In genomic region chr6:148971027-148971927, GRCh38 we compare ENCODE assay signal across 17 cellular contexts.
A peak's percentile ranks its signal among the peaks of the same experiment; 100 is the strongest.
DNase-seq lines count a peak whose midpoint lies in the region; ATAC-seq and TF ChIP-seq lines count a peak whose summit lies in the region.
"Had no signal": no experiment of that assay in that cellular context is flagged by ENCODE, and none has a peak within 500 bp of the region (broad histone marks: within the 10 kb centered on the region; RNA-seq: fewer than 3 reads in every experiment).

No MANE protein-coding gene starts in this region.

- H3K27me3 ChIP-seq in BLaER1: no peaks in the 10 kb centered on the region

- peaks cover 65% of the 10 kb centered on the region for H3K4me1 Mint-ChIP-seq in nephron
- H3K4me1 Mint-ChIP-seq in activated CD8-positive, alpha-beta T cell treated with anti-CD3 and anti-CD28 coated beads for 36 hours (ENCODE audit: low read depth): no peaks in the 10 kb centered on the region
- H3K4me1 Mint-ChIP-seq: activated naive CD8-positive, alpha-beta T cell treated with anti-CD3 and anti-CD28 coated beads, Interleukin-2, amount 10 ng/mL, durations not matched to agents 7 days and 5 days had no signal

- no peaks in the 10 kb centered on the region for H3K36me3 Mint-ChIP-seq in nephron (ENCODE audit: low read depth)
- H3K36me3 Mint-ChIP-seq in activated CD8-positive, alpha-beta T cell treated with anti-CD3 and anti-CD28 coated beads for 36 hours (ENCODE audit: low read depth): no peaks in the 10 kb centered on the region
- H3K36me3 Mint-ChIP-seq: activated naive CD8-positive, alpha-beta T cell treated with anti-CD3 and anti-CD28 coated beads, Interleukin-2, amount 10 ng/mL, durations not matched to agents 7 days and 5 days had no signal

- peaks cover 16% of the 10 kb centered on the region for H3K27me3 Mint-ChIP-seq in nephron (ENCODE audit: low read depth)
- H3K27me3 Mint-ChIP-seq in activated CD8-positive, alpha-beta T cell treated with anti-CD3 and anti-CD28 coated beads for 36 hours: peaks cover 10% of the 10 kb centered on the region
- H3K27me3 Mint-ChIP-seq: activated B cell treated with CpG ODN at 0.5 μM for 24 hours, T-helper 17 cell had no signal

- H3K36me3 ChIP-seq in BLaER1 (no peaks in the 10 kb centered on the region), HEK293 (ENCODE audit: control insufficient read depth in 2 of 2, insufficient read depth in 1 of 2, low read length in 2 of 2) (no peaks in the 10 kb centered on the region)
- H3K36me3 ChIP-seq: right lobe of liver had no signal

- peak overlapping the region in 2 of 3 experiments; percentile 3 to 7 for H3K27ac Mint-ChIP-seq in nephron
- no peak overlapping the region for H3K27ac Mint-ChIP-seq in activated CD8-positive, alpha-beta T cell treated with anti-CD3 and anti-CD28 coated beads for 36 hours
- H3K27ac Mint-ChIP-seq: activated naive CD8-positive, alpha-beta T cell treated with anti-CD3 and anti-CD28 coated beads, Interleukin-2, amount 10 ng/mL, durations not matched to agents 7 days and 5 days; T-helper 17 cell had no signal

- peaks cover 11% of the 10 kb centered on the region; the same call in 1 of the 2 replicates for H4K20me1 ChIP-seq in BLaER1

- POLR2A ChIA-PET in HEK293 (lab: Yijun Ruan, JAX): no interaction called here
- POLR2A ChIA-PET in activated CD8-positive, alpha-beta T cell treated with anti-CD3 and anti-CD28 coated beads for 36 hours (lab: Charles Lee): no interaction called here

- no peak overlapping the region for H3K4me3 Mint-ChIP-seq in nephron
- H3K4me3 Mint-ChIP-seq in activated CD8-positive, alpha-beta T cell treated with anti-CD3 and anti-CD28 coated beads for 36 hours: no peak overlapping the region
- H3K4me3 Mint-ChIP-seq: activated B cell treated with CpG ODN at 0.5 μM for 24 hours; activated naive CD8-positive, alpha-beta T cell treated with anti-CD3 and anti-CD28 coated beads, Interleukin-2, amount 10 ng/mL, durations not matched to agents 7 days and 5 days; T-helper 17 cell had no signal

- DNase-seq in astrocyte of the hippocampus (ENCODE audit: low read depth, low spot score) (peak; percentile 40), HuH-7 (ENCODE audit: low spot score) (no peak), NCI-H2081 (lab: John Stamatoyannopoulos, UW) (no peak)
- no peak for DNase-seq in activated CD8-positive, alpha-beta T cell treated with anti-CD3 and anti-CD28 coated beads for 36 hours
- DNase-seq: activated B cell treated with CpG ODN at 0.5 μM for 24 hours; activated naive CD8-positive, alpha-beta T cell treated with anti-CD3 and anti-CD28 coated beads, Interleukin-2, amount 10 ng/mL, durations not matched to agents 7 days and 5 days; AML-193; effector memory CD4-positive, alpha-beta T cell; left colon; MM.1S; right lobe of liver; SIG-M5; T-helper 17 cell had no signal

- intact Hi-C loops in activated CD8-positive, alpha-beta T cell treated with anti-CD3 and anti-CD28 coated beads for 36 hours (cut with micrococcal nuclease): no loop called here

- H3K9ac ChIP-seq in BLaER1: peak overlapping the region; percentile 42; the same call in 1 of the 2 replicates

- no peaks in the 10 kb centered on the region for H3K9me3 ChIP-seq in BLaER1
- no peaks in the 10 kb centered on the region for H3K9me3 ChIP-seq in HEK293 (ENCODE audit: control insufficient read depth, insufficient read depth, low read depth, low read length)
- H3K9me3 ChIP-seq: right lobe of liver had no signal

- no peak for TF ChIP-seq CTCF in HEK293 (tag by site-specific recombination; IDR thresholded peaks at IDR 0.05)
- no peak for TF ChIP-seq CTCF in nephron (IDR thresholded peaks at IDR 0.05; ENCODE audit: unreplicated experiment in 3 of 3)
- TF ChIP-seq CTCF in activated CD8-positive, alpha-beta T cell treated with anti-CD3 and anti-CD28 coated beads for 36 hours (IDR thresholded peaks at IDR 0.05): no peak

- H3K27ac ChIP-seq in BLaER1 (peak overlapping the region; percentile 74), HEK293 (ENCODE audit: extremely low read depth, low read depth, low read length) (no peak overlapping the region)
- H3K27ac ChIP-seq: right lobe of liver had no signal

- no peak overlapping the region for H3K4me3 ChIP-seq in BLaER1
- H3K4me3 ChIP-seq in HEK293 (ENCODE audit: low read depth, low read length): no peak overlapping the region
- H3K4me3 ChIP-seq: right lobe of liver had no signal

- H3K4me1 ChIP-seq in BLaER1: peaks cover 52% of the 10 kb centered on the region
- peaks cover 12% of the 10 kb centered on the region for H3K4me1 ChIP-seq in HEK293 (ENCODE audit: control insufficient read depth, insufficient read depth, low read length)
- H3K4me1 ChIP-seq: right lobe of liver had no signal

- no peak for ATAC-seq in activated CD8-positive, alpha-beta T cell treated with anti-CD3 and anti-CD28 coated beads for 36 hours
- ATAC-seq in HG02885 (IDR thresholded peaks at IDR 0.05; ENCODE audit: poor library complexity, unreplicated experiment): no peak

- CTCF ChIA-PET in HEK293 (lab: Yijun Ruan, JAX): interaction anchor here (0.6 to 2.2 kb wide), 9 partner anchors 9 to 546 kb away, joined by 3 to 15 read pairs (median 3); no protein-coding TSS in a partner anchor
- CTCF ChIA-PET in activated CD8-positive, alpha-beta T cell treated with anti-CD3 and anti-CD28 coated beads for 36 hours (lab: Charles Lee): interaction anchor here (1.5 to 1.6 kb wide), 2 partner anchors 22 to 411 kb away, joined by 4 to 7 read pairs; no protein-coding TSS in a partner anchor

- H3K9me3 Mint-ChIP-seq in nephron: no peaks in the 10 kb centered on the region
- H3K9me3 Mint-ChIP-seq in activated CD8-positive, alpha-beta T cell treated with anti-CD3 and anti-CD28 coated beads for 36 hours: no peaks in the 10 kb centered on the region
- H3K9me3 Mint-ChIP-seq: activated B cell treated with CpG ODN at 0.5 μM for 24 hours; activated naive CD8-positive, alpha-beta T cell treated with anti-CD3 and anti-CD28 coated beads, Interleukin-2, amount 10 ng/mL, durations not matched to agents 7 days and 5 days had no signal

- peak overlapping the region; percentile 89 for H3K4me2 ChIP-seq in BLaER1

TF ChIP-seq in HEK293, 187 proteins besides CTCF, POLR2A, EP300 and RAD21 (continues in another document):
- TF ChIP-seq HOXC10 (CRISPR knock-in tag; IDR thresholded peaks at IDR 0.05) (no peak), HOXA7 (CRISPR knock-in tag; IDR thresholded peaks at IDR 0.05; ENCODE audit: borderline replicate concordance) (no peak), ZNF692 (tag by site-specific recombination; IDR thresholded peaks at IDR 0.05) (peak; percentile 95), OSR2 (tag by site-specific recombination; IDR thresholded peaks at IDR 0.05) (no peak), ZNF626 (tag by site-specific recombination; IDR thresholded peaks at IDR 0.05) (no peak), ZNF274 (IDR thresholded peaks at IDR 0.05; ENCODE audit: low read length) (no peak), ZNF274 (tag by site-specific recombination; IDR thresholded peaks at IDR 0.05; ENCODE audit: borderline replicate concordance) (no peak), ZFP69B (tag by site-specific recombination; IDR thresholded peaks at IDR 0.05) (peak; percentile 91), GFI1B (tag by site-specific recombination; IDR thresholded peaks at IDR 0.05) (no peak), ZNF341 (tag by site-specific recombination; IDR thresholded peaks at IDR 0.05; ENCODE audit: low read depth) (no peak), SALL2 (tag by site-specific recombination; IDR thresholded peaks at IDR 0.05; ENCODE audit: borderline replicate concordance) (no peak), ZNF132 (tag by site-specific recombination; IDR thresholded peaks at IDR 0.05; ENCODE audit: borderline replicate concordance) (no peak), ZXDB (tag by site-specific recombination; IDR thresholded peaks at IDR 0.05) (no peak), GLIS1 (tag by site-specific recombination; IDR thresholded peaks at IDR 0.05) (peak; percentile 49; the same call in 1 of the 2 replicates), FEZF1 (tag by site-specific recombination; IDR thresholded peaks at IDR 0.05) (0 out of 2 replicates have a peak, but pooled peaks have one; percentile 27), ZNF433 (tag by site-specific recombination; IDR thresholded peaks at IDR 0.05; ENCODE audit: low read depth) (no peak), ZNF639 (tag by site-specific recombination; IDR thresholded peaks at IDR 0.05) (no peak)
